Comparison of ENCODE assay signal across 15 cellular contexts in genomic region chr4:185721949-185722316, GRCh38.
DNase-seq lines count a peak whose midpoint lies in the region; ATAC-seq and TF ChIP-seq lines count a peak whose summit lies in the region.
"Had no signal": no experiment of that assay in that cellular context is flagged by ENCODE, and none has a peak within 500 bp of the region (broad histone marks: within the 10 kb centered on the region; RNA-seq: fewer than 3 reads in every experiment).

No MANE protein-coding gene starts in this region.

- no peaks in the 10 kb centered on the region for H3K79me2 ChIP-seq in GM23338 (replicated peaks; ENCODE audit: insufficient read depth)

- H3K4me1 ChIP-seq in GM23338 (ENCODE audit: insufficient read depth): no peaks in the 10 kb centered on the region
- peaks cover 50 to 88% of the 10 kb centered on the region in 2 donors for H3K4me1 ChIP-seq in adrenal gland (replicated peaks in 1 of 2)

- no peaks in the 10 kb centered on the region for H3F3A ChIP-seq in GM23338 (replicated peaks; ENCODE audit: low read depth)

- no peaks in the 10 kb centered on the region for H3K27me3 Mint-ChIP-seq in GM23338 (ENCODE audit: insufficient read depth, low read depth, poor library complexity)
- H3K27me3 Mint-ChIP-seq in activated naive CD4-positive, alpha-beta T cell treated with anti-CD3 and anti-CD28 coated beads for 36 hours (ENCODE audit: low read depth): peaks cover 7% of the 10 kb centered on the region
- H3K27me3 Mint-ChIP-seq: stimulated activated naive CD8-positive, alpha-beta T cell treated with anti-CD3 and anti-CD28 coated beads, Interleukin-15, Interleukin-2, amounts not matched to agents 100 ng/mL and 50 ng/mL, for 24 hours had no signal

- WGBS in adrenal gland, 4 donors: 15 to 27% (median 21%) methylated on average over 3 of the region's 3 CpGs

- H3K36me3 ChIP-seq in GM23338 (ENCODE audit: insufficient read depth): no peaks in the 10 kb centered on the region
- H3K36me3 ChIP-seq in adrenal gland (replicated peaks in 1 of 2): no peaks in the 10 kb centered on the region

- H3K4me3 ChIP-seq in GM23338 (no peak overlapping the region), adrenal gland (no peak overlapping the region), fibroblast of villous mesenchyme (ENCODE audit: low read depth, low read length) (no peak overlapping the region)
- H3K4me3 ChIP-seq: mucosa of descending colon had no signal

- H3K4me1 Mint-ChIP-seq in GM23338: peaks cover 5% of the 10 kb centered on the region; the same call in 2 of the 3 replicates
- no peaks in the 10 kb centered on the region for H3K4me1 Mint-ChIP-seq in activated naive CD4-positive, alpha-beta T cell treated with anti-CD3 and anti-CD28 coated beads for 36 hours (ENCODE audit: low read depth)

- H3K4me2 ChIP-seq in GM23338: no peak overlapping the region

- peaks cover 0 to 4% (median 0%) of the 10 kb centered on the region in 3 donors for H3K9me3 ChIP-seq in adrenal gland (replicated peaks in 1 of 3)
- H3K9me3 ChIP-seq: mucosa of descending colon had no signal

- H3K27ac ChIP-seq in GM23338 (ENCODE audit: low read depth): no peak overlapping the region
- H3K27ac ChIP-seq in adrenal gland: peak overlapping the region; percentile 67 to 90 (median 75)

- TF ChIP-seq CTCF in GM23338 (conservative IDR thresholded peaks at IDR 0.05; ENCODE audit: low read depth in 2 of 2) (no peak), adrenal gland (IDR thresholded peaks at IDR 0.05) (no peak), fibroblast of villous mesenchyme (IDR thresholded peaks at IDR 0.05; ENCODE audit: insufficient read depth, low read depth, low read length) (no peak)

- no peaks in the 10 kb centered on the region for H3K9me2 ChIP-seq in GM23338 (ENCODE audit: insufficient read depth)

- H4K20me1 ChIP-seq in GM23338 (replicated peaks; ENCODE audit: insufficient read depth): no peaks in the 10 kb centered on the region

- ATAC-seq in GM23338 (no peak), sciatic nerve (peak; percentile 75), HG03354 (IDR thresholded peaks at IDR 0.05; ENCODE audit: poor library complexity, severe bottlenecking, unreplicated experiment) (no peak), GM19397 (IDR thresholded peaks at IDR 0.05; ENCODE audit: unreplicated experiment) (no peak), GM18517 (IDR thresholded peaks at IDR 0.05; ENCODE audit: unreplicated experiment) (no peak)
- ATAC-seq: mucosa of descending colon had no signal

- H3K4me3 Mint-ChIP-seq in GM23338: no peak overlapping the region
- no peak overlapping the region for H3K4me3 Mint-ChIP-seq in activated naive CD4-positive, alpha-beta T cell treated with anti-CD3 and anti-CD28 coated beads for 36 hours
- H3K4me3 Mint-ChIP-seq: stimulated activated naive CD8-positive, alpha-beta T cell treated with anti-CD3 and anti-CD28 coated beads, Interleukin-15, Interleukin-2, amounts not matched to agents 100 ng/mL and 50 ng/mL, for 24 hours; T-helper 2 cell treated with Interferon-gamma antibody and Interleukin-4, amounts not matched to agents 5 μg/mL and 100 μg/mL, for 36 hours had no signal

- intact Hi-C loops in adrenal gland (cut with DNase I) (no loop called here), sciatic nerve (cut with DNase I) (no loop called here)
- intact Hi-C loops in activated naive CD4-positive, alpha-beta T cell treated with anti-CD3 and anti-CD28 coated beads for 36 hours (cut with micrococcal nuclease): no loop called here

- 0 out of 2 replicates have a peak overlapping the region, but pooled peaks have one; percentile 41 for H3K27ac Mint-ChIP-seq in GM23338
- no peak overlapping the region for H3K27ac Mint-ChIP-seq in activated naive CD4-positive, alpha-beta T cell treated with anti-CD3 and anti-CD28 coated beads for 36 hours
- H3K27ac Mint-ChIP-seq: stimulated activated naive CD8-positive, alpha-beta T cell treated with anti-CD3 and anti-CD28 coated beads, Interleukin-15, Interleukin-2, amounts not matched to agents 100 ng/mL and 50 ng/mL, for 24 hours; T-helper 2 cell treated with Interferon-gamma antibody and Interleukin-4, amounts not matched to agents 5 μg/mL and 100 μg/mL, for 36 hours had no signal

- DNase-seq in GM23338 (ENCODE audit: low spot score) (no peak), adrenal gland (peak in 1 of 7 donors; percentile 55), fibroblast of villous mesenchyme (ENCODE audit: low read depth) (peak; percentile 79), sciatic nerve (ENCODE audit: low spot score) (no peak)
- DNase-seq in activated naive CD4-positive, alpha-beta T cell treated with anti-CD3 and anti-CD28 coated beads for 36 hours: no peak
- DNase-seq: erythroblast, GDM1, NCI-H524 treated with DMSO at 0.1 percent for 48 hours, RPMI8226 had no signal

- peaks cover 2% of the 10 kb centered on the region; the same call in 1 of the 3 replicates for H3K36me3 Mint-ChIP-seq in GM23338 (ENCODE audit: low read depth)
- H3K36me3 Mint-ChIP-seq in activated naive CD4-positive, alpha-beta T cell treated with anti-CD3 and anti-CD28 coated beads for 36 hours (ENCODE audit: low read depth): no peaks in the 10 kb centered on the region

- H2AFZ ChIP-seq in GM23338: no peak overlapping the region

- CTCF ChIA-PET in activated naive CD4-positive, alpha-beta T cell treated with anti-CD3 and anti-CD28 coated beads for 36 hours (lab: Charles Lee): interaction anchor here (0.8 kb wide), 1 partner anchor 15 kb away, joined by 3 read pairs; no protein-coding TSS in a partner anchor

- TF ChIP-seq POLR2A in adrenal gland (IDR thresholded peaks at IDR 0.05): peak in 1 of 2 donors; percentile 41

- H3K27me3 ChIP-seq in GM23338 (ENCODE audit: insufficient read depth): no peaks in the 10 kb centered on the region
- H3K27me3 ChIP-seq in adrenal gland: no peaks in the 10 kb centered on the region

- no peaks in the 10 kb centered on the region; the same call in 2 of the 3 replicates for H3K9me3 Mint-ChIP-seq in GM23338
- H3K9me3 Mint-ChIP-seq in activated naive CD4-positive, alpha-beta T cell treated with anti-CD3 and anti-CD28 coated beads for 36 hours: no peaks in the 10 kb centered on the region
- H3K9me3 Mint-ChIP-seq: stimulated activated naive CD8-positive, alpha-beta T cell treated with anti-CD3 and anti-CD28 coated beads, Interleukin-15, Interleukin-2, amounts not matched to agents 100 ng/mL and 50 ng/mL, for 24 hours; T-helper 2 cell treated with Interferon-gamma antibody and Interleukin-4, amounts not matched to agents 5 μg/mL and 100 μg/mL, for 36 hours had no signal

TF ChIP-seq in GM23338, 12 proteins besides CTCF, POLR2A, EP300 and RAD21 (continues in another document):
- TF ChIP-seq POLR2AphosphoS5 (IDR thresholded peaks at IDR 0.05; ENCODE audit: low read depth) (no peak), ZNF331 (CRISPR knock-in tag; IDR thresholded peaks at IDR 0.05; ENCODE audit: low read depth) (no peak), EZH2phosphoT487 (IDR thresholded peaks at IDR 0.05; ENCODE audit: unreplicated experiment) (no peak), CREB1 (CRISPR knock-in tag; IDR thresholded peaks at IDR 0.05; ENCODE audit: low read depth) (no peak), JUNB (IDR thresholded peaks at IDR 0.05; ENCODE audit: unreplicated experiment) (no peak), EZH2 (IDR thresholded peaks at IDR 0.05; ENCODE audit: low read depth, unreplicated experiment) (no peak)
